In genomic region chr6:132719736-132720448, GRCh38 we compare ENCODE assay signal across 31 cellular contexts. TPM values are rescaled to one million over a fixed set of nuclear protein-coding genes. Genes with fewer than 3 reads are reported as not detected.
DNase-seq lines count a peak whose midpoint lies in the region; ATAC-seq and TF ChIP-seq lines count a peak whose summit lies in the region.
"Had no signal": no experiment of that assay in that cellular context is flagged by ENCODE, and none has a peak within 500 bp of the region (broad histone marks: within the 10 kb centered on the region; RNA-seq: fewer than 3 reads in every experiment).

No MANE protein-coding gene starts in this region.

- H3K27ac ChIP-seq in HEK293 (ENCODE audit: extremely low read depth, low read depth, low read length) (no peak overlapping the region), hepatocyte (peak overlapping the region; percentile 85)
- H3K27ac ChIP-seq: HL-60, RWPE1 had no signal

- POLR2A ChIA-PET in HEK293 (lab: Yijun Ruan, JAX) = no interaction called here

- H3K4me1 ChIP-seq in HEK293 (ENCODE audit: control insufficient read depth, insufficient read depth, low read length) = no peaks in the 10 kb centered on the region
- peaks cover 7% of the 10 kb centered on the region for H3K4me1 ChIP-seq in hepatocyte (ENCODE audit: insufficient read depth)
- H3K4me1 ChIP-seq: BE2C had no signal

- CTCF ChIA-PET in HEK293 (lab: Yijun Ruan, JAX) = no interaction called here

- H3K27me3 Mint-ChIP-seq in nephron (ENCODE audit: low read depth) = peaks cover 3% of the 10 kb centered on the region
- H3K27me3 Mint-ChIP-seq in type B pancreatic cell = no peaks in the 10 kb centered on the region

- H3K4me2 ChIP-seq in hepatocyte = peak overlapping the region; percentile 12

- H3K4me3 Mint-ChIP-seq in nephron (no peak overlapping the region), type B pancreatic cell (no peak overlapping the region)
- H3K4me3 Mint-ChIP-seq: CD14-positive monocyte; CD8-positive, alpha-beta memory T cell had no signal

- intact Hi-C loops in left ventricle myocardium superior (cut with micrococcal nuclease) = no loop called here

- H3K4me1 Mint-ChIP-seq in nephron (no peaks in the 10 kb centered on the region), type B pancreatic cell (ENCODE audit: unreplicated experiment) (peaks cover 7% of the 10 kb centered on the region)
- H3K4me1 Mint-ChIP-seq: CD8-positive, alpha-beta memory T cell had no signal

- H3K9me3 ChIP-seq in HEK293 (ENCODE audit: control insufficient read depth, insufficient read depth, low read depth, low read length) (no peaks in the 10 kb centered on the region), hepatocyte (ENCODE audit: low read depth) (no peaks in the 10 kb centered on the region)
- H3K9me3 ChIP-seq: BE2C had no signal

- H3K27ac Mint-ChIP-seq in nephron (peak overlapping the region in 2 of 3 experiments; percentile 32 to 69), type B pancreatic cell (peak overlapping the region; percentile 9)
- H3K27ac Mint-ChIP-seq: CD8-positive, alpha-beta memory T cell had no signal

- DNase-seq in hepatocyte (ENCODE audit: low spot score) (peak; percentile 50), type B pancreatic cell (ENCODE audit: extremely low spot score, unreplicated experiment) (no peak), left ventricle myocardium superior (no peak), NCI-H2227 (lab: John Stamatoyannopoulos, UW; ENCODE audit: unreplicated experiment) (no peak), NCI-H1436 treated with DMSO at 0.1 percent for 48 hours (lab: John Stamatoyannopoulos, UW) (no peak)
- DNase-seq: BE2C; CD8-positive, alpha-beta memory T cell; DMS153; GOT3; HCEC 1CT; MV-4-11; NCI-H1105; NCI-H146; NCI-H1930; NCI-H2107; NCI-H526 treated with DMSO at 0.1 percent for 48 hours; SHP77 treated with DMSO at 0.1 percent for 48 hours had no signal

- H3K27me3 ChIP-seq in hepatocyte = no peaks in the 10 kb centered on the region

- H3K36me3 ChIP-seq in HEK293 (ENCODE audit: control insufficient read depth in 2 of 2, insufficient read depth in 1 of 2, low read length in 2 of 2) (no peaks in the 10 kb centered on the region), hepatocyte (replicated peaks; ENCODE audit: insufficient read depth, low read depth) (no peaks in the 10 kb centered on the region)
- H3K36me3 ChIP-seq: BE2C had no signal

- ATAC-seq in left ventricle myocardium superior = no peak
- ATAC-seq: K562, Panc1 had no signal

- H3K9me3 Mint-ChIP-seq in nephron (no peaks in the 10 kb centered on the region), type B pancreatic cell (no peaks in the 10 kb centered on the region)
- H3K9me3 Mint-ChIP-seq: CD14-positive monocyte; CD8-positive, alpha-beta memory T cell had no signal

- H4K20me1 ChIP-seq in hepatocyte (ENCODE audit: insufficient read depth, poor library complexity, severe bottlenecking) = no peaks in the 10 kb centered on the region

- no peaks in the 10 kb centered on the region for H3K9me2 ChIP-seq in hepatocyte (replicated peaks; ENCODE audit: insufficient read depth)

- H3K79me2 ChIP-seq in hepatocyte = no peaks in the 10 kb centered on the region

- no peak overlapping the region for H3K4me3 ChIP-seq in HEK293 (ENCODE audit: low read depth, low read length)
- no peak overlapping the region for H3K4me3 ChIP-seq in hepatocyte
- H3K4me3 ChIP-seq: K562 had no signal

- WGBS in hepatocyte (ENCODE audit: low lambda C conversion rate, missing lambda C conversion rate) = 89% methylated on average over 10 of the region's 10 CpGs

- TF ChIP-seq CTCF in HEK293 (tag by site-specific recombination; IDR thresholded peaks at IDR 0.05) = no peak
- no peak for TF ChIP-seq CTCF in hepatocyte (IDR thresholded peaks at IDR 0.05; ENCODE audit: poor library complexity)
- TF ChIP-seq CTCF in nephron (IDR thresholded peaks at IDR 0.05; ENCODE audit: unreplicated experiment in 3 of 3) = no peak
- TF ChIP-seq CTCF in type B pancreatic cell (conservative IDR thresholded peaks at IDR 0.05) = no peak

- H3K36me3 Mint-ChIP-seq in nephron (ENCODE audit: low read depth) (no peaks in the 10 kb centered on the region), type B pancreatic cell (no peaks in the 10 kb centered on the region)
- H3K36me3 Mint-ChIP-seq: CD8-positive, alpha-beta memory T cell had no signal

- H2AFZ ChIP-seq in hepatocyte = no peak overlapping the region

TF ChIP-seq in HEK293, 187 proteins besides CTCF, POLR2A, EP300 and RAD21 (continues in another document):
- TF ChIP-seq ZNF175 (tag by site-specific recombination; IDR thresholded peaks at IDR 0.05) = no peak
- TF ChIP-seq ZNF394 (tag by site-specific recombination; IDR thresholded peaks at IDR 0.05; ENCODE audit: borderline replicate concordance) = peak; percentile 79; the same call in 1 of the 2 replicates
- TF ChIP-seq ZNF555 (tag by site-specific recombination; conservative IDR thresholded peaks at IDR 0.05) = peak; percentile 55
- TF ChIP-seq ZNF140 (tag by site-specific recombination; IDR thresholded peaks at IDR 0.05) = peak; percentile 33; the same call in 1 of the 2 replicates
- peak; percentile 41; the same call in 1 of the 2 replicates for TF ChIP-seq ZNF623 (tag by site-specific recombination; IDR thresholded peaks at IDR 0.05)
- peak; percentile 45; the same call in 1 of the 2 replicates for TF ChIP-seq ZBTB11 (tag by site-specific recombination; conservative IDR thresholded peaks at IDR 0.05; ENCODE audit: low read depth)
- 0 out of 2 replicates have a peak, but pooled peaks have one; percentile 18 for TF ChIP-seq ZNF560 (tag by site-specific recombination; IDR thresholded peaks at IDR 0.05; ENCODE audit: borderline replicate concordance)
- 0 out of 2 replicates have a peak, but pooled peaks have one; percentile 39 for TF ChIP-seq ZNF266 (tag by site-specific recombination; IDR thresholded peaks at IDR 0.05; ENCODE audit: low read depth)
- TF ChIP-seq GLI2 (tag by site-specific recombination; IDR thresholded peaks at IDR 0.05; ENCODE audit: borderline replicate concordance, low read depth) = peak; percentile 20; the same call in 1 of the 2 replicates
- TF ChIP-seq ZNF426 (tag by site-specific recombination; IDR thresholded peaks at IDR 0.05) = peak; percentile 51
- no peak for TF ChIP-seq ZNF585B (tag by site-specific recombination; IDR thresholded peaks at IDR 0.05)
- TF ChIP-seq ZNF433 (tag by site-specific recombination; IDR thresholded peaks at IDR 0.05; ENCODE audit: low read depth) = 0 out of 2 replicates have a peak, but pooled peaks have one; percentile 14

RNA-seq across cellular contexts. Expression of gene VNN1, which starts 6.0 kb away (rescaled TPM):
- total RNA-seq in hepatocyte = 1.2 and 1.4 TPM in 2 replicates
- 0.46 and 0.93 TPM in 2 replicates for polyA plus RNA-seq in hepatocyte
- 1.1 and 1.3 TPM in 2 replicates for total RNA-seq in type B pancreatic cell (ENCODE audit: low replicate concordance)
- total RNA-seq in left ventricle myocardium superior = 1.9 TPM
- total RNA-seq: CD8-positive, alpha-beta memory T cell; G401; K562; NCI-H460; OCI-LY7; T-helper 1 cell treated with Interleukin-12 subunit alpha and Interleukin-12 subunit beta and Interleukin-4 antibody, amounts not matched to agents 30 ng/mL and 1 ng/mL, for 36 hours had no signal
- polyA plus RNA-seq: CD8-positive, alpha-beta memory T cell; K562 had no signal

RNA-seq across cellular contexts. Expression of gene VNN2, which starts 37.8 kb away (rescaled TPM):
- total RNA-seq in hepatocyte (4.0 and 6.8 TPM in 2 replicates), type B pancreatic cell (ENCODE audit: low replicate concordance) (0.36 and 0.39 TPM in 2 replicates), left ventricle myocardium superior (1.9 TPM)
- 1.1 and 1.9 TPM in 2 replicates for polyA plus RNA-seq in hepatocyte
- total RNA-seq: Daoy, G401, LHCN-M2, MCF 10A, NCI-H460 had no signal
